ENCODE assay signal across 14 cellular contexts in genomic region chr5:124866355-124867063, GRCh38.
A peak's percentile ranks its signal among the peaks of the same experiment; 100 is the strongest.
DNase-seq lines count a peak whose midpoint lies in the region; ATAC-seq and TF ChIP-seq lines count a peak whose summit lies in the region.
"Had no signal": no experiment of that assay in that cellular context is flagged by ENCODE, and none has a peak within 500 bp of the region (broad histone marks: within the 10 kb centered on the region; RNA-seq: fewer than 3 reads in every experiment).

No MANE protein-coding gene starts in this region.

- peaks cover 14 to 27% (median 20%) of the 10 kb centered on the region in 11 experiments; a peak in 19 of 22 replicates for H3K9me3 ChIP-seq in BLaER1 treated with 17β-estradiol and CSF1 and Interleukin-3, amounts not matched to agents 10 nM and 100 nM (replicated peaks in 1 of 11)
- no peaks in the 10 kb centered on the region for H3K9me3 ChIP-seq in body of pancreas
- H3K9me3 ChIP-seq in neutrophil, result no peaks in the 10 kb centered on the region

- H3K9ac ChIP-seq in BLaER1 treated with 17β-estradiol and CSF1 and Interleukin-3, amounts not matched to agents 10 nM and 100 nM, result no peak overlapping the region

- TF ChIP-seq CTCF in body of pancreas (IDR thresholded peaks at IDR 0.05) (no peak), neutrophil (IDR thresholded peaks at IDR 0.05) (no peak), GM10266 (IDR thresholded peaks at IDR 0.05; ENCODE audit: control insufficient read depth, insufficient read depth, low read depth, missing control alignments) (no peak)

- no peak for TF ChIP-seq POLR2A in body of pancreas (IDR thresholded peaks at IDR 0.05)

- ATAC-seq in body of pancreas (no peak), GM18868 (IDR thresholded peaks at IDR 0.05; ENCODE audit: unreplicated experiment) (no peak), HG02623 (IDR thresholded peaks at IDR 0.05; ENCODE audit: unreplicated experiment) (no peak)
- ATAC-seq: activated CD4-positive, alpha-beta T cell treated with anti-CD3 and anti-CD28 coated beads for 36 hours; stimulated activated naive B cell treated with anti-CD40 and anti-IgM and Interleukin-4, amounts not matched to agents 10 μg/mL and 1 μg/mL and 100 μg/mL, for 72 hours had no signal

- no peaks in the 10 kb centered on the region for H4K20me1 ChIP-seq in BLaER1 treated with 17β-estradiol and CSF1 and Interleukin-3, amounts not matched to agents 10 nM and 100 nM

- intact Hi-C loops in body of pancreas (cut with DNase I), result no loop called here

- H3K36me3 ChIP-seq in BLaER1 treated with 17β-estradiol and CSF1 and Interleukin-3, amounts not matched to agents 10 nM and 100 nM, result no peaks in the 10 kb centered on the region
- H3K36me3 ChIP-seq in body of pancreas (replicated peaks in 1 of 2; ENCODE audit: insufficient read depth in 1 of 2, low read depth in 2 of 2), result no peaks in the 10 kb centered on the region
- no peaks in the 10 kb centered on the region for H3K36me3 ChIP-seq in neutrophil

- H3K4me2 ChIP-seq in BLaER1 treated with 17β-estradiol and CSF1 and Interleukin-3, amounts not matched to agents 10 nM and 100 nM, result peak overlapping the region in 8 of 11 experiments; percentile 1 to 37 (median 12); a peak in 12 of 22 replicates

- peaks cover 0 to 19% (median 9%) of the 10 kb centered on the region in 10 experiments; a peak in 11 of 20 replicates for H3K4me1 ChIP-seq in BLaER1 treated with 17β-estradiol and CSF1 and Interleukin-3, amounts not matched to agents 10 nM and 100 nM
- peaks cover 28% of the 10 kb centered on the region for H3K4me1 ChIP-seq in body of pancreas
- H3K4me1 ChIP-seq in neutrophil (ENCODE audit: control insufficient read depth in 1 of 2, insufficient read depth in 1 of 2, low read depth in 1 of 2, low read length in 1 of 2), result peaks cover 21 to 24% of the 10 kb centered on the region in 2 experiments

- WGBS in body of pancreas, 2 donors, result 51 to 60% methylated on average over 11 of the region's 11 CpGs

- H3K4me3 ChIP-seq in BLaER1 treated with 17β-estradiol and CSF1 and Interleukin-3, amounts not matched to agents 10 nM and 100 nM, result no peak overlapping the region
- H3K4me3 ChIP-seq in body of pancreas (no peak overlapping the region), neutrophil (ENCODE audit: low read depth in 1 of 2, low read length in 1 of 2) (peak overlapping the region; percentile 2 to 12)

- H3K27me3 ChIP-seq in BLaER1 treated with 17β-estradiol and CSF1 and Interleukin-3, amounts not matched to agents 10 nM and 100 nM, result no peaks in the 10 kb centered on the region
- H3K27me3 ChIP-seq in body of pancreas, result no peaks in the 10 kb centered on the region
- H3K27me3 ChIP-seq in neutrophil, result no peaks in the 10 kb centered on the region

- DNase-seq in HS-27A (ENCODE audit: low read depth) (peak; percentile 12), body of pancreas (no peak), GM10266 (ENCODE audit: extremely low spot score) (no peak), germinal center (ENCODE audit: low spot score) (no peak)
- DNase-seq: activated CD4-positive, alpha-beta T cell treated with anti-CD3 and anti-CD28 coated beads for 36 hours; H9; NCI-H187 treated with DMSO at 0.1 percent for 48 hours; stimulated activated CD4-positive, alpha-beta T cell treated with anti-CD3 and anti-CD28 coated beads, Interleukin-2, amount 100 ng/mL, for 48 hours; stimulated activated naive B cell treated with anti-CD40 and anti-IgM and Interleukin-4, amounts not matched to agents 10 μg/mL and 1 μg/mL and 100 μg/mL, for 72 hours; SW 1271 had no signal

- no peak overlapping the region for H3K27ac ChIP-seq in BLaER1 treated with 17β-estradiol and CSF1 and Interleukin-3, amounts not matched to agents 10 nM and 100 nM
- peak overlapping the region in 3 of 4 donors; percentile 4 to 21 (median 15) for H3K27ac ChIP-seq in body of pancreas
- peak overlapping the region; percentile 69 for H3K27ac ChIP-seq in neutrophil

Comparison
In these comparisons a context has a peak if more than half of its experiments do, and no peak if none do; other contexts are left out.
1. H3K27ac ChIP-seq: peak in body of pancreas (3 of 4) and neutrophil (single experiment); none in BLaER1 treated with 17β-estradiol and CSF1 and Interleukin-3, amounts not matched to agents 10 nM and 100 nM (0 of 11).
2. H3K4me3 ChIP-seq: peak in neutrophil (2 of 2); none in BLaER1 treated with 17β-estradiol and CSF1 and Interleukin-3, amounts not matched to agents 10 nM and 100 nM (0 of 10) and body of pancreas (0 of 2).